In genomic region chr7:97117035-97117371, GRCh38 we compare ENCODE assay signal across 9 cellular contexts. TPM values are rescaled to one million over a fixed set of nuclear protein-coding genes. Genes with fewer than 3 reads are reported as not detected.
A peak's percentile ranks its signal among the peaks of the same experiment; 100 is the strongest.
DNase-seq lines count a peak whose midpoint lies in the region; ATAC-seq and TF ChIP-seq lines count a peak whose summit lies in the region.
"Had no signal": no experiment of that assay in that cellular context is flagged by ENCODE, and none has a peak within 500 bp of the region (broad histone marks: within the 10 kb centered on the region; RNA-seq: fewer than 3 reads in every experiment).

No MANE protein-coding gene starts in this region.

- H3K27ac ChIP-seq in HL-60 (replicated peaks) (peak overlapping the region; percentile 91), angular gyrus (ENCODE audit: low read depth, low read length) (peak overlapping the region; percentile 78), subcutaneous abdominal adipose tissue (ENCODE audit: low read depth, low read length) (peak overlapping the region; percentile 70)

- H3K36me3 Mint-ChIP-seq in immature natural killer cell: peaks cover 0 to 3% (median 0%) of the 10 kb centered on the region in 3 donors

- H3K4me1 Mint-ChIP-seq in immature natural killer cell: peaks cover 36 to 46% of the 10 kb centered on the region in 2 donors

- H3K9ac ChIP-seq in subcutaneous abdominal adipose tissue (ENCODE audit: low read length in 5 of 5): peak overlapping the region; percentile 29 to 91 (median 85)

- H3K9me3 ChIP-seq in subcutaneous abdominal adipose tissue (ENCODE audit: control insufficient read depth in 5 of 5, low read length in 5 of 5): no peaks in the 10 kb centered on the region
- H3K9me3 ChIP-seq: mucosa of descending colon had no signal

- peak overlapping the region; percentile 83 to 96 (median 94) for H3K27ac Mint-ChIP-seq in immature natural killer cell

- H3K4me3 Mint-ChIP-seq in immature natural killer cell: peak overlapping the region; percentile 89 to 96 (median 93)

- H3K27me3 ChIP-seq in HL-60 (ENCODE audit: insufficient read depth, poor library complexity, severe bottlenecking): no peaks in the 10 kb centered on the region
- no peaks in the 10 kb centered on the region for H3K27me3 ChIP-seq in subcutaneous abdominal adipose tissue (ENCODE audit: control insufficient read depth in 5 of 5, insufficient read depth in 4 of 5, low read length in 5 of 5)

- peaks cover 9 to 11% (median 9%) of the 10 kb centered on the region in 3 donors for H3K27me3 Mint-ChIP-seq in immature natural killer cell (ENCODE audit: low read depth in 3 of 3)

- no peaks in the 10 kb centered on the region for H3K9me3 Mint-ChIP-seq in immature natural killer cell

- no peak for DNase-seq in HL-60 (ENCODE audit: low read depth in 1 of 2, low spot score in 1 of 2)
- DNase-seq in immature natural killer cell: no peak
- no peak for DNase-seq in glomerular visceral epithelial cell (ENCODE audit: extremely low spot score)
- no peak for DNase-seq in NCI-H82 (lab: John Stamatoyannopoulos, UW)
- no peak for DNase-seq in germinal center (ENCODE audit: low spot score)

- H3K4me3 ChIP-seq in HL-60 (replicated peaks; ENCODE audit: insufficient read depth, low read length): peak overlapping the region; percentile 13; the same call in 1 of the 2 replicates
- peak overlapping the region; percentile 79 to 98 (median 97) for H3K4me3 ChIP-seq in subcutaneous abdominal adipose tissue (ENCODE audit: low read depth in 1 of 5, low read length in 5 of 5)

- H3K4me1 ChIP-seq in subcutaneous abdominal adipose tissue (ENCODE audit: control insufficient read depth in 5 of 5, insufficient read depth in 5 of 5, low read length in 5 of 5): peaks cover 0 to 24% (median 16%) of the 10 kb centered on the region in 5 donors

- ATAC-seq in HG02981 (IDR thresholded peaks at IDR 0.05; ENCODE audit: unreplicated experiment): no peak

- TF ChIP-seq CTCF in HL-60 (IDR thresholded peaks at IDR 0.05; ENCODE audit: insufficient read depth, low read length): no peak

- no peaks in the 10 kb centered on the region for H3K36me3 ChIP-seq in subcutaneous abdominal adipose tissue (ENCODE audit: control insufficient read depth in 5 of 5, insufficient read depth in 5 of 5, low read length in 5 of 5)

RNA-seq across cellular contexts. Expression of gene SDHAF3, which starts 0.5 kb away (rescaled TPM):
- polyA plus RNA-seq in immature natural killer cell: 10 to 100 TPM; 34.5 to 48.1 (median 36.8) TPM
